In the genomic region with DNA sequence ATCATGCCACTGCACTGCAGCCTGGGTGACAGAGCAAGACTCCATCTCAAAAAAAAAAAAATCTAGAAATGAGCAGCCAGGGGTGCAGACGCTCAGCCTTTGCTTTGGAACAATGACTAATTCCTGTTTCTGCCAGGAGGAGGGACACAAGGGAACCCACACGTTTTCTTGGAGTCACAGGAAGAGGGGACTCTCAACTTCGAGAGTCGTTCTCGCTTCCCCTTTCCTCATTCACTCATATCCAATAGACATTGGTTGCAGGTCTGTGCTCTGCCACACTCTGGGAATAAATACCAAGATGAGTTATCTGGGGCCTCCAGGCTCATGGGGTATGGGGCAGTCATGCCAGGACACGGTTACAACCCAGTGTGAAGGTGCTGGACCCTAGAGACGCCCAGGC, we compare ENCODE assay signal across 1 cellular context.
TF ChIP-seq lines count a peak whose summit lies in the region.

No MANE protein-coding gene starts in this region.

TF ChIP-seq in H1, 55 proteins besides CTCF, POLR2A, EP300 and RAD21:
- TF ChIP-seq HDAC6 (IDR thresholded peaks at IDR 0.05; ENCODE audit: low read depth, low read length) (no peak), GTF2F1 (IDR thresholded peaks at IDR 0.05; ENCODE audit: borderline replicate concordance, low read depth, low read length) (no peak), RBBP5 (IDR thresholded peaks at IDR 0.05; ENCODE audit: borderline replicate concordance, low read depth, low read length) (no peak), CBX8 (IDR thresholded peaks at IDR 0.05; ENCODE audit: borderline replicate concordance, low read depth, low read length) (no peak), SRF (IDR thresholded peaks at IDR 0.05; ENCODE audit: low read depth, low read length) (no peak)
- TF ChIP-seq, protein P1, sequence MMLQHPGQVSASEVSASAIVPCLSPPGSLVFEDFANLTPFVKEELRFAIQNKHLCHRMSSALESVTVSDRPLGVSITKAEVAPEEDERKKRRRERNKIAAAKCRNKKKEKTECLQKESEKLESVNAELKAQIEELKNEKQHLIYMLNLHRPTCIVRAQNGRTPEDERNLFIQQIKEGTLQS (IDR thresholded peaks at IDR 0.05; ENCODE audit: insufficient read depth, low read depth, low read length): no peak
- TF ChIP-seq, protein P2, sequence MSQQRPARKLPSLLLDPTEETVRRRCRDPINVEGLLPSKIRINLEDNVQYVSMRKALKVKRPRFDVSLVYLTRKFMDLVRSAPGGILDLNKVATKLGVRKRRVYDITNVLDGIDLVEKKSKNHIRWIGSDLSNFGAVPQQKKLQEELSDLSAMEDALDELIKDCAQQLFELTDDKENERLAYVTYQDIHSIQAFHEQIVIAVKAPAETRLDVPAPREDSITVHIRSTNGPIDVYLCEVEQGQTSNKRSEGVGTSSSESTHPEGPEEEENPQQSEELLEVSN (IDR thresholded peaks at IDR 0.05): no peak
